ENCODE assay signal across 1 cellular context in the genomic region with DNA sequence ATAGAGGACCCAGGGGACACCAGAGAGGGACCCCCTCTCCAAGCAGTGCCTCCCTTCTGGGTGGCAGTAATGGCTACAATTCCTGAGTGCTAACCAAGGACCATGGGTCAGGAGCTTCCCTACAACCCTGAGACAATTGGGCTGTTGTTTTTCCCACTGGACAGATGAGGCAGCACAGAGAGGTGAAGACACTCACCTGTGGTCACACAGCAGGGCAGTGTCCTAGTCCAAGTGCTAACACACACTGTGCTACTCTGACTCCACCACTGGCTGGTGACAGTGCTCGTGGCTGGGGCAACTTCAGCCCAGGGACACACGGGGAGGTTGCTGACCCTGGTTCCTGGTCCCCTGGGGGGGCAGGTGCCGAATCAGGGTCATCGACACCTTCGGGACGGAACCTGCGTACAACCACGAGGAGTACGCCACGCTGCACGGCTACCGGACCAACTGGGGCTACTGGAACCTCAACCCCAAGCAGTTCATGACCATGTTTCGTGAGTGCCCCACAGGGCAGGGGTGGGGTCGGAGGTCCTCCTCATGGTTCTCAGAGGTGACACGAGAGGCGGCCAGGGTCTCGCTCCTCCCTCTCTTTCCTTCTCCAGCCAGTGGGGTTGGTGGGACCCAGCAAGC.
TF ChIP-seq lines count a peak whose summit lies in the region.

No MANE protein-coding gene starts in this region.

TF ChIP-seq in K562, 482 proteins besides CTCF, POLR2A, EP300 and RAD21:
- TF ChIP-seq ZFP36 (IDR thresholded peaks at IDR 0.05; ENCODE audit: low read depth, low read length, partially characterized antibody), result peak; percentile 47
- TF ChIP-seq, protein P1, sequence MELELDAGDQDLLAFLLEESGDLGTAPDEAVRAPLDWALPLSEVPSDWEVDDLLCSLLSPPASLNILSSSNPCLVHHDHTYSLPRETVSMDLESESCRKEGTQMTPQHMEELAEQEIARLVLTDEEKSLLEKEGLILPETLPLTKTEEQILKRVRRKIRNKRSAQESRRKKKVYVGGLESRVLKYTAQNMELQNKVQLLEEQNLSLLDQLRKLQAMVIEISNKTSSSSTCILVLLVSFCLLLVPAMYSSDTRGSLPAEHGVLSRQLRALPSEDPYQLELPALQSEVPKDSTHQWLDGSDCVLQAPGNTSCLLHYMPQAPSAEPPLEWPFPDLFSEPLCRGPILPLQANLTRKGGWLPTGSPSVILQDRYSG (tag; conservative IDR thresholded peaks at IDR 0.05; ENCODE audit: low read depth), result no peak
- TF ChIP-seq, protein P2, sequence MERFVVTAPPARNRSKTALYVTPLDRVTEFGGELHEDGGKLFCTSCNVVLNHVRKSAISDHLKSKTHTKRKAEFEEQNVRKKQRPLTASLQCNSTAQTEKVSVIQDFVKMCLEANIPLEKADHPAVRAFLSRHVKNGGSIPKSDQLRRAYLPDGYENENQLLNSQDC (CRISPR knock-in tag; IDR thresholded peaks at IDR 0.05), result no peak
- TF ChIP-seq TAF1 (IDR thresholded peaks at IDR 0.05; ENCODE audit: control insufficient read depth, extremely low read depth, insufficient read depth, low read length, severe bottlenecking), result no peak
- no peak for TF ChIP-seq RBM22 (IDR thresholded peaks at IDR 0.05; ENCODE audit: low read depth, low read length, poor library complexity, severe bottlenecking)
- no peak for TF ChIP-seq FOXA1 (IDR thresholded peaks at IDR 0.05; ENCODE audit: borderline replicate concordance)
- TF ChIP-seq ZNF57 (CRISPR knock-in tag; IDR thresholded peaks at IDR 0.05), result no peak
- no peak for TF ChIP-seq BCOR (IDR thresholded peaks at IDR 0.05)
- TF ChIP-seq ZNF263 (CRISPR knock-in tag; IDR thresholded peaks at IDR 0.05; ENCODE audit: borderline replicate concordance), result no peak
